Comparison of ENCODE assay signal across 8 cellular contexts in genomic region chr3:69920009-69920408, GRCh38.
DNase-seq lines count a peak whose midpoint lies in the region; ATAC-seq and TF ChIP-seq lines count a peak whose summit lies in the region.
"Not testable (repeated sequence)": the region's sequence is repeated elsewhere in the genome, so short reads cannot be mapped to it uniquely, and the experiment has no call there.

No MANE protein-coding gene starts in this region.

- not testable (repeated sequence) for TF ChIP-seq EP300 in gastroesophageal sphincter (IDR thresholded peaks at IDR 0.05)

- not testable (repeated sequence) for ATAC-seq in gastroesophageal sphincter, upper lobe of right lung

- not testable (repeated sequence) for H3K36me3 ChIP-seq in WERI-Rb-1, colonic mucosa, gastroesophageal sphincter, upper lobe of right lung

- not testable (repeated sequence) for H3K4me1 ChIP-seq in colonic mucosa, upper lobe of right lung
- peaks cover 0 to 19% (median 0%) of the 10 kb centered on the region in 3 donors for H3K4me1 ChIP-seq in gastroesophageal sphincter

- intact Hi-C loops in colonic mucosa (cut with DNase I); upper lobe of right lung (cut with DNase I): not testable (repeated sequence)

- not testable (repeated sequence) for H3K27ac Mint-ChIP-seq in nephron

- not testable (repeated sequence) for H3K27ac ChIP-seq in C4-2B, WERI-Rb-1, colonic mucosa, gastroesophageal sphincter, upper lobe of right lung

- peaks cover 13% of the 10 kb centered on the region for H3K36me3 Mint-ChIP-seq in nephron (ENCODE audit: low read depth)

- DNase-seq in NB4 (ENCODE audit: low read depth) (peak; percentile 5), WERI-Rb-1 (peak; percentile 8)
- not testable (repeated sequence) for DNase-seq in colonic mucosa, upper lobe of right lung

- TF ChIP-seq POLR2A in NB4 (IDR thresholded peaks at IDR 0.05; ENCODE audit: extremely low read depth, insufficient read length); gastroesophageal sphincter (IDR thresholded peaks at IDR 0.05): not testable (repeated sequence)

- peak; percentile 71 for TF ChIP-seq CTCF in C4-2B (conservative IDR thresholded peaks at IDR 0.05)
- peak; percentile 45; the same call in 1 of the 2 replicates for TF ChIP-seq CTCF in GM12875 (IDR thresholded peaks at IDR 0.05; ENCODE audit: borderline replicate concordance, insufficient read depth, low read depth, low read length)
- TF ChIP-seq CTCF in NB4 (IDR thresholded peaks at IDR 0.05; ENCODE audit: low read depth, low read length), result peak; percentile 36
- TF ChIP-seq CTCF in WERI-Rb-1 (IDR thresholded peaks at IDR 0.05; ENCODE audit: low read depth, low read length), result peak; percentile 49
- TF ChIP-seq CTCF in colonic mucosa (IDR thresholded peaks at IDR 0.05), result peak; percentile 22
- TF ChIP-seq CTCF in gastroesophageal sphincter (IDR thresholded peaks at IDR 0.05), result peak in 3 of 4 experiments; percentile 30 to 46 (median 33)
- TF ChIP-seq CTCF in nephron (IDR thresholded peaks at IDR 0.05; ENCODE audit: unreplicated experiment in 3 of 3), result peak; percentile 26 to 52 (median 37)
- peak; percentile 30 for TF ChIP-seq CTCF in upper lobe of right lung (IDR thresholded peaks at IDR 0.05)

- H3K9me3 Mint-ChIP-seq in nephron, result not testable (repeated sequence)

- H3K4me3 Mint-ChIP-seq in nephron, result not testable (repeated sequence)

- H3K4me3 ChIP-seq in GM12875 (ENCODE audit: low read depth, low read length); NB4 (ENCODE audit: low read depth, low read length); WERI-Rb-1 (ENCODE audit: low read depth, low read length); colonic mucosa; gastroesophageal sphincter; upper lobe of right lung: not testable (repeated sequence)

- 53 to 72% methylated on average over 2 to 9 of the region's 10 CpGs for WGBS in gastroesophageal sphincter (ENCODE audit: low coverage in 1 of 2), 2 donors

- H3K27me3 ChIP-seq in WERI-Rb-1 (ENCODE audit: insufficient read depth, low read depth, severe bottlenecking); colonic mucosa; gastroesophageal sphincter; upper lobe of right lung: not testable (repeated sequence)

- not testable (repeated sequence) for H3K9ac ChIP-seq in colonic mucosa (ENCODE audit: low read depth in 2 of 2, low read length in 2 of 2)

- not testable (repeated sequence) for H3K27me3 Mint-ChIP-seq in nephron (ENCODE audit: low read depth)

- not testable (repeated sequence) for H3K9me3 ChIP-seq in WERI-Rb-1 (ENCODE audit: severe bottlenecking); colonic mucosa; gastroesophageal sphincter; upper lobe of right lung

- not testable (repeated sequence) for H3K4me1 Mint-ChIP-seq in nephron
